In the genomic region with DNA sequence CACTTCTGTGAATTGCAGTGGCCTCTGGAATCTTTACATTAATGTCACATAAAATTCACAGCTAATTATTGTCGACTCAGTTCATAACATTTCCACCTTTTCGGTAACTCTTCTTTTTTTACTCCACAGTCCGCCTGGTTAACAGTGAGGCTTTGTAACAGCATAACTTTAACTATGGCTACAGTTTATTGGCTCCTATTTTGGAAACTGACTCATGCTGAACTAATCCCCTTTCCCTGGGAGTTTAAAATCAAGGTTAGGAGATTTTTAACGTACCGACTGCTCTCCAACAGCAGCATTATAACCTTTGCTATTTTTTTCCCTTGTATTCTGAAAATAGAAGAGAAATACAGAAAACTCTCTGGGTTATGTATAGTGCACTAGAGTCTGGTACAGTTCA, we compare ENCODE assay signal across 20 cellular contexts. TPM values are rescaled to one million over a fixed set of nuclear protein-coding genes. Genes with fewer than 3 reads are reported as not detected.
DNase-seq lines count a peak whose midpoint lies in the region; ATAC-seq and TF ChIP-seq lines count a peak whose summit lies in the region.
"Had no signal": no experiment of that assay in that cellular context is flagged by ENCODE, and none has a peak within 500 bp of the region (broad histone marks: within the 10 kb centered on the region; RNA-seq: fewer than 3 reads in every experiment).

No MANE protein-coding gene starts in this region.

- intact Hi-C loops in Caco-2 (cut with micrococcal nuclease; ENCODE audit: unreplicated experiment) = loop anchor here (5.0 kb wide), 1 partner anchor 384 kb away; no protein-coding TSS in a partner anchor

- H3K4me2 ChIP-seq in smooth muscle cell = peak overlapping the region; percentile 73
- H3K4me2 ChIP-seq: BLaER1 treated with 17β-estradiol and CSF1 and Interleukin-3, amounts not matched to agents 10 nM and 100 nM; SK-N-SH had no signal

- ATAC-seq in upper lobe of left lung (ENCODE audit: low FRiP score in 2 of 2) (no peak), gastroesophageal sphincter (no peak)
- ATAC-seq: GM12878 had no signal

- peaks cover 25% of the 10 kb centered on the region for H3F3A ChIP-seq in smooth muscle cell (ENCODE audit: low read depth)

- no peaks in the 10 kb centered on the region for H3K27me3 Mint-ChIP-seq in Caco-2 (ENCODE audit: insufficient read depth, unreplicated experiment)

- H3K9me3 ChIP-seq in Caco-2 (no peaks in the 10 kb centered on the region), smooth muscle cell (replicated peaks; ENCODE audit: low read depth) (no peaks in the 10 kb centered on the region), upper lobe of left lung (no peaks in the 10 kb centered on the region), gastroesophageal sphincter (no peaks in the 10 kb centered on the region)
- H3K9me3 ChIP-seq: BLaER1 treated with 17β-estradiol and CSF1 and Interleukin-3, amounts not matched to agents 10 nM and 100 nM; SK-N-SH had no signal

- BruUV-seq in Caco-2 (replicated peaks; lab: Mats Ljungman, UMichigan) = no TSS peak

- no peaks in the 10 kb centered on the region for H3K9me3 Mint-ChIP-seq in Caco-2 (ENCODE audit: unreplicated experiment)

- peak overlapping the region; percentile 19 for H3K27ac Mint-ChIP-seq in Caco-2 (ENCODE audit: unreplicated experiment)

- TF ChIP-seq POLR2A in upper lobe of left lung (IDR thresholded peaks at IDR 0.05) (no peak), gastroesophageal sphincter (IDR thresholded peaks at IDR 0.05) (no peak)

- H3K4me3 ChIP-seq in Caco-2 (ENCODE audit: low read depth, low read length) = no peak overlapping the region
- no peak overlapping the region for H3K4me3 ChIP-seq in fibroblast of the aortic adventitia (ENCODE audit: low read depth, low read length)
- H3K4me3 ChIP-seq in smooth muscle cell = no peak overlapping the region
- H3K4me3 ChIP-seq in upper lobe of left lung = no peak overlapping the region
- no peak overlapping the region for H3K4me3 ChIP-seq in gastroesophageal sphincter
- H3K4me3 ChIP-seq: BLaER1 treated with 17β-estradiol and CSF1 and Interleukin-3, amounts not matched to agents 10 nM and 100 nM; GM12878 had no signal

- DNase-seq in Caco-2 (no peak), LoVo (ENCODE audit: low spot score) (peak; percentile 11), fibroblast of the aortic adventitia (ENCODE audit: low read depth) (peak; percentile 14), smooth muscle cell (lab: John Stamatoyannopoulos, UW; ENCODE audit: unreplicated experiment) (no peak), upper lobe of left lung (no peak), NCI-H748 (lab: John Stamatoyannopoulos, UW; ENCODE audit: unreplicated experiment) (no peak)
- DNase-seq: COR-L47; DMS53; H7; NCI-H1436 treated with DMSO at 0.1 percent for 48 hours; NCI-H2081 treated with DMSO at 0.1 percent for 48 hours; NCI-H2227 treated with DMSO at 0.1 percent for 48 hours; NCI-H526 treated with DMSO at 0.1 percent for 48 hours; NK-92 treated with Interleukin-12 subunit alpha and Interleukin-12 subunit beta, amount 100 ng/mL, for 24 hours; OCI-M1; Right ventricle myocardium superior; SK-N-SH had no signal

- TF ChIP-seq CTCF in Caco-2 (IDR thresholded peaks at IDR 0.05; ENCODE audit: insufficient read depth in 1 of 2, low read depth in 1 of 2, low read length in 1 of 2, severe bottlenecking in 1 of 2, unreplicated experiment in 1 of 2) = no peak
- TF ChIP-seq CTCF in fibroblast of the aortic adventitia (IDR thresholded peaks at IDR 0.05; ENCODE audit: insufficient read depth, low read length) = no peak
- no peak for TF ChIP-seq CTCF in smooth muscle cell (IDR thresholded peaks at IDR 0.05; ENCODE audit: borderline replicate concordance, insufficient read depth, poor library complexity, severe bottlenecking)
- TF ChIP-seq CTCF in upper lobe of left lung (IDR thresholded peaks at IDR 0.05) = no peak
- no peak for TF ChIP-seq CTCF in gastroesophageal sphincter (IDR thresholded peaks at IDR 0.05)

- TF ChIP-seq EP300 in upper lobe of left lung (IDR thresholded peaks at IDR 0.05) (no peak), gastroesophageal sphincter (IDR thresholded peaks at IDR 0.05) (no peak)

- POLR2A ChIA-PET in Caco-2 (lab: Charles Lee) = interaction anchor here (1.4 kb wide), 1 partner anchor 92 kb away, joined by 4 read pairs; a partner anchor contains a TSS

- no peaks in the 10 kb centered on the region for H3K36me3 ChIP-seq in Caco-2 (ENCODE audit: control insufficient read depth, insufficient read depth, low read length)
- no peaks in the 10 kb centered on the region for H3K36me3 ChIP-seq in smooth muscle cell (ENCODE audit: low read depth)
- no peaks in the 10 kb centered on the region for H3K36me3 ChIP-seq in upper lobe of left lung
- no peaks in the 10 kb centered on the region for H3K36me3 ChIP-seq in gastroesophageal sphincter
- H3K36me3 ChIP-seq: BLaER1 treated with 17β-estradiol and CSF1 and Interleukin-3, amounts not matched to agents 10 nM and 100 nM had no signal

- CTCF ChIA-PET in Caco-2 (lab: Charles Lee) = no interaction called here

- H3K27me3 ChIP-seq in Caco-2 (replicated peaks; ENCODE audit: control insufficient read depth, insufficient read depth, low read length) (no peaks in the 10 kb centered on the region), smooth muscle cell (ENCODE audit: low read depth) (no peaks in the 10 kb centered on the region), upper lobe of left lung (no peaks in the 10 kb centered on the region), gastroesophageal sphincter (no peaks in the 10 kb centered on the region)

- peak overlapping the region; percentile 68 for H3K27ac ChIP-seq in smooth muscle cell (ENCODE audit: low read depth)
- H3K27ac ChIP-seq in upper lobe of left lung = no peak overlapping the region
- peak overlapping the region in 1 of 4 donors; percentile 99 for H3K27ac ChIP-seq in gastroesophageal sphincter
- H3K27ac ChIP-seq: BLaER1 treated with 17β-estradiol and CSF1 and Interleukin-3, amounts not matched to agents 10 nM and 100 nM had no signal

- H2AFZ ChIP-seq in smooth muscle cell (ENCODE audit: low read depth) = peak overlapping the region; percentile 73

- H3K36me3 Mint-ChIP-seq in Caco-2 (ENCODE audit: insufficient read depth, unreplicated experiment) = peaks cover 31% of the 10 kb centered on the region

- peak overlapping the region; percentile 16 for H3K9ac ChIP-seq in smooth muscle cell (ENCODE audit: low read depth)
- H3K9ac ChIP-seq: BLaER1 treated with 17β-estradiol and CSF1 and Interleukin-3, amounts not matched to agents 10 nM and 100 nM; SK-N-SH had no signal

- no peaks in the 10 kb centered on the region for H3K79me2 ChIP-seq in smooth muscle cell (ENCODE audit: low read depth)

- peaks cover 43% of the 10 kb centered on the region for H3K4me1 Mint-ChIP-seq in Caco-2 (ENCODE audit: low read depth, unreplicated experiment)

- no peak overlapping the region for H3K4me3 Mint-ChIP-seq in Caco-2 (ENCODE audit: unreplicated experiment)

- 0% methylated on average over 5 of the region's 5 CpGs for WGBS in smooth muscle cell (ENCODE audit: low lambda C conversion rate)
- WGBS in upper lobe of left lung, 2 donors = 85 to 87% methylated on average over 5 of the region's 5 CpGs
- 34 to 35% methylated on average over 4 to 5 of the region's 5 CpGs for WGBS in gastroesophageal sphincter (ENCODE audit: low coverage in 1 of 2), 2 donors

- H3K4me1 ChIP-seq in Caco-2 (peaks cover 35% of the 10 kb centered on the region), smooth muscle cell (ENCODE audit: low read depth) (peaks cover 11% of the 10 kb centered on the region), upper lobe of left lung (peaks cover 6 to 16% (median 12%) of the 10 kb centered on the region in 4 donors), gastroesophageal sphincter (peaks cover 0 to 18% (median 0%) of the 10 kb centered on the region in 3 donors)

- no peaks in the 10 kb centered on the region for H4K20me1 ChIP-seq in smooth muscle cell (ENCODE audit: low read depth)
- H4K20me1 ChIP-seq: BLaER1 treated with 17β-estradiol and CSF1 and Interleukin-3, amounts not matched to agents 10 nM and 100 nM had no signal

RNA-seq across cellular contexts. Expression of a gene that starts 3.2 kb away (rescaled TPM):
- total RNA-seq in Caco-2 (2022) = 87.2 and 87.5 TPM in 2 replicates
- total RNA-seq in fibroblast of the aortic adventitia (ENCODE audit: low replicate concordance) = 20.3 and 68.1 TPM in 2 replicates
- 50.4 and 62.9 TPM in 2 replicates for total RNA-seq in smooth muscle cell
- polyA plus RNA-seq in smooth muscle cell = 28.9 and 34.4 TPM in 2 replicates
- 10 to 100 TPM in 4 of 6 donors, 1 to 10 TPM in 2; 4.9 to 24.5 (median 15.8) TPM for total RNA-seq in upper lobe of left lung
- 10 to 100 TPM; 21.7 to 33.5 (median 29.2) TPM for total RNA-seq in gastroesophageal sphincter

RNA-seq across cellular contexts. Expression of a gene that starts 34.1 kb away (rescaled TPM):
- total RNA-seq in Caco-2 (2022) (0.86 and 1.0 TPM in 2 replicates), fibroblast of the aortic adventitia (ENCODE audit: low replicate concordance) (0.99 and 1.6 TPM in 2 replicates), smooth muscle cell (0.76 and 1.9 TPM in 2 replicates), upper lobe of left lung (1 to 10 TPM in 3 of 6 donors, under 1 TPM in 2, not detected in 1; 0.17 to 2.3 (median 1.1) TPM), gastroesophageal sphincter (under 1 TPM in 1 of 4 donors, not detected in 3; 0.67 TPM)
- polyA plus RNA-seq in smooth muscle cell = 1.7 and 1.9 TPM in 2 replicates

Comparison
In these comparisons a context has a peak if more than half of its experiments do, and no peak if none do; other contexts are left out.
1. DNase-seq: peak in LoVo (single experiment) and fibroblast of the aortic adventitia (single experiment); none in Caco-2 (0 of 2), smooth muscle cell (single experiment), upper lobe of left lung (0 of 2) and NCI-H748 (single experiment).